14 cellular contexts compared by ENCODE assay signal in the genomic region with DNA sequence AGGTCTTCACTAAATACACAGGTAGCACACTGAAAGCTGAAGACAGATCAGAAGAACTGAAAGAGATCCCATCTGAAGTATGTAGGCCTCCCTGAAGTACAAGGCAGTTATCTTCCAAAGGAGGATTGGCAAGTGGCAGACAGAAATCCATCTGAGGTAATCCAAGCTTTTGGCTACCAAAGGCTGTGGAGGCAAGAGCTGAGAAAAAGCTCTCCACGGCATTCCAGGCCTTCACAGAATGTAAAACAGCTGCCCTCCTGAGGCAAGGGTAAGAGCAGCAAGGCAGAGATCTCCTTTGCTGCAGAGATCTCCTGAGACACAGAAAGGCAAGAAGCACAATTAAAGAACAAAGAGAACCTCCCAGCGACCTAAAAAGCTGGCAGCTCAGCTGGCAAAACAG.
"Had no signal": no experiment of that assay in that cellular context is flagged by ENCODE, and none has a peak within 500 bp of the region (broad histone marks: within the 10 kb centered on the region; RNA-seq: fewer than 3 reads in every experiment).

No MANE protein-coding gene starts in this region.

- H3K9me3 Mint-ChIP-seq: activated naive CD4-positive, alpha-beta T cell treated with anti-CD3 and anti-CD28 coated beads, Interleukin-2, amount 50 U/mL, for 24 hours; central memory CD8-positive, alpha-beta T cell; T-helper 1 cell treated with Interleukin-12 subunit alpha and Interleukin-12 subunit beta and Interleukin-4 antibody, amounts not matched to agents 30 μg/mL and 1 μg/mL, for 36 hours had no signal

- H3K36me3 ChIP-seq: neutrophil, uterus had no signal

- H3K9me3 ChIP-seq: body of pancreas, neutrophil, uterus had no signal

- H3K4me1 ChIP-seq: body of pancreas, uterus had no signal

- H3K27ac ChIP-seq: body of pancreas, epithelial cell of prostate, hepatocyte, neutrophil, uterus had no signal

- H3K27ac Mint-ChIP-seq: activated B cell treated with CpG ODN at 0.5 μM for 24 hours; activated naive CD4-positive, alpha-beta T cell treated with anti-CD3 and anti-CD28 coated beads, Interleukin-2, amount 50 U/mL, for 24 hours; T-helper 1 cell treated with Interleukin-12 subunit alpha and Interleukin-12 subunit beta and Interleukin-4 antibody, amounts not matched to agents 30 μg/mL and 1 μg/mL, for 36 hours had no signal

- H3K27me3 Mint-ChIP-seq: activated B cell treated with CpG ODN at 0.5 μM for 24 hours; activated naive CD4-positive, alpha-beta T cell treated with anti-CD3 and anti-CD28 coated beads, Interleukin-2, amount 50 U/mL, for 24 hours; central memory CD8-positive, alpha-beta T cell had no signal

- H3K27me3 ChIP-seq: body of pancreas, hepatocyte, neutrophil, uterus had no signal

- H3K4me3 ChIP-seq: body of pancreas, hepatocyte, uterus had no signal

- DNase-seq: activated B cell treated with CpG ODN at 0.5 μM for 24 hours; activated CD4-positive, alpha-beta T cell treated with anti-CD3 and anti-CD28 coated beads, Interleukin-2, amount 50 U/mL, for 1 hour; body of pancreas; effector memory CD4-positive, alpha-beta T cell; kidney glomerular epithelial cell; posterior cingulate gyrus; stimulated activated CD4-positive, alpha-beta T cell treated with anti-CD3 and anti-CD28 coated beads, Interleukin-4, amount 100 ng/mL, for 24 hours; uterus had no signal

- H3K4me3 Mint-ChIP-seq: activated B cell treated with CpG ODN at 0.5 μM for 24 hours; activated naive CD4-positive, alpha-beta T cell treated with anti-CD3 and anti-CD28 coated beads, Interleukin-2, amount 50 U/mL, for 24 hours; central memory CD8-positive, alpha-beta T cell; T-helper 1 cell treated with Interleukin-12 subunit alpha and Interleukin-12 subunit beta and Interleukin-4 antibody, amounts not matched to agents 30 μg/mL and 1 μg/mL, for 36 hours had no signal

- H3K4me1 Mint-ChIP-seq: activated B cell treated with CpG ODN at 0.5 μM for 24 hours had no signal
